ENCODE assay signal across 24 cellular contexts in genomic region chr10:28716748-28717147, GRCh38. TPM values are rescaled to one million over a fixed set of nuclear protein-coding genes. Genes with fewer than 3 reads are reported as not detected.
A peak's percentile ranks its signal among the peaks of the same experiment; 100 is the strongest.
DNase-seq lines count a peak whose midpoint lies in the region; ATAC-seq, FAIRE-seq and TF ChIP-seq lines count a peak whose summit lies in the region.
"Had no signal": no experiment of that assay in that cellular context is flagged by ENCODE, and none has a peak within 500 bp of the region (broad histone marks: within the 10 kb centered on the region; RNA-seq: fewer than 3 reads in every experiment).

No MANE protein-coding gene starts in this region.

- no peaks in the 10 kb centered on the region for H3K27me3 ChIP-seq in K562 (ENCODE audit: control insufficient read depth in 2 of 2, insufficient read depth in 2 of 2, low read length in 2 of 2)

- H3K4me2 ChIP-seq in K562 (ENCODE audit: insufficient read depth, low read length): no peak overlapping the region
- H3K4me2 ChIP-seq: BLaER1 treated with 17β-estradiol and CSF1 and Interleukin-3, amounts not matched to agents 10 nM and 100 nM had no signal

- H3K9me3 ChIP-seq in K562 (replicated peaks; ENCODE audit: control insufficient read depth, insufficient read depth, low read depth, low read length): no peaks in the 10 kb centered on the region
- H3K9me3 ChIP-seq: Caco-2 had no signal

- no peak for TF ChIP-seq POLR2A in K562 (conservative IDR thresholded peaks at IDR 0.05)

- no peak overlapping the region for H2AFZ ChIP-seq in K562 (ENCODE audit: low read depth, low read length)

- TF ChIP-seq CTCF in K562 (IDR thresholded peaks at IDR 0.05 in 2 of 3, conservative IDR thresholded peaks at IDR 0.05 in 1 of 3; ENCODE audit: insufficient read depth in 2 of 3, low read depth in 1 of 3, low read length in 3 of 3): no peak
- TF ChIP-seq CTCF in GM13976 (IDR thresholded peaks at IDR 0.05; ENCODE audit: borderline replicate concordance, control extremely low read depth, extremely low read depth, insufficient read depth, missing control alignments): no peak

- FAIRE-seq in K562 (lab: Jason Lieb, UNC): no peak
- FAIRE-seq: A204.1, D721Med, G401.6, GM12891, GM18507 had no signal

- no peak for TF ChIP-seq EP300 in K562 (IDR thresholded peaks at IDR 0.05; ENCODE audit: low read length)

- peak; percentile 18 for DNase-seq in EH (ENCODE audit: low read depth)
- peak; percentile 18 for DNase-seq in EL
- peak; percentile 18 for DNase-seq in RPMI7951 (ENCODE audit: low read depth)
- no peak for DNase-seq in K562 (ENCODE audit: extremely low read depth in 1 of 4, low spot score in 3 of 4)
- DNase-seq in activated CD4-positive, alpha-beta T cell treated with anti-CD3 and anti-CD28 coated beads, Interleukin-2, amount 50 U/mL, for 1 hour: no peak
- DNase-seq in GM13976 (ENCODE audit: low spot score): no peak
- DNase-seq in AG08395 (ENCODE audit: low spot score): no peak
- DNase-seq: 8988T; ACHN; AML-193; Caco-2; Calu3; CD4-positive, alpha-beta T cell; CD8-positive, alpha-beta T cell; DMS79 treated with DMSO at 0.1 percent for 48 hours; GF-D8 had no signal

- H3K4me3 ChIP-seq in K562: no peak overlapping the region
- H3K4me3 ChIP-seq: BLaER1 treated with 17β-estradiol and CSF1 and Interleukin-3, amounts not matched to agents 10 nM and 100 nM had no signal

- CTCF ChIA-PET in K562 (lab: Yijun Ruan, JAX; ENCODE audit: low intra/inter-chr PET ratio): no interaction called here

- H3K27ac ChIP-seq in K562 (ENCODE audit: extremely low read depth, low read depth, low read length): no peak overlapping the region
- H3K27ac ChIP-seq: BLaER1 treated with 17β-estradiol and CSF1 and Interleukin-3, amounts not matched to agents 10 nM and 100 nM; C4-2B had no signal

- H3K4me1 ChIP-seq in K562 (replicated peaks in 1 of 2; ENCODE audit: control insufficient read depth in 2 of 2, insufficient read depth in 2 of 2, low read length in 2 of 2): peaks cover 0 to 14% of the 10 kb centered on the region in 2 experiments; a peak in 3 of 5 replicates

- H3K36me3 ChIP-seq in K562 (ENCODE audit: control insufficient read depth, insufficient read depth, low read length): no peaks in the 10 kb centered on the region
- H3K36me3 ChIP-seq: BLaER1 treated with 17β-estradiol and CSF1 and Interleukin-3, amounts not matched to agents 10 nM and 100 nM had no signal

- WGBS in K562 (ENCODE audit: insufficient coverage, low coverage, missing lambda C conversion rate): 79% methylated on average over 1 of the region's 1 CpG

- TF ChIP-seq RAD21 in K562 (CRISPR knock-in tag; conservative IDR thresholded peaks at IDR 0.05 in 1 of 2, IDR thresholded peaks at IDR 0.05 in 1 of 2): no peak

- intact Hi-C loops in K562 (cut with micrococcal nuclease): no loop called here

- H3K79me2 ChIP-seq in K562 (ENCODE audit: control insufficient read depth, insufficient read depth, low read length): no peaks in the 10 kb centered on the region

- ATAC-seq in K562 (no peak), HG02798 (IDR thresholded peaks at IDR 0.05; ENCODE audit: poor library complexity, unreplicated experiment) (no peak)
- ATAC-seq: CD8-positive, alpha-beta T cell had no signal

- no peaks in the 10 kb centered on the region for H3K9me1 ChIP-seq in K562 (ENCODE audit: control insufficient read depth, insufficient read depth, low read length)

- in situ Hi-C loops in K562 (cut with MboI) (no loop called here), GM13976 (cut with MboI; ENCODE audit: low sequenced_read_pairs, unreplicated experiment) (no loop called here)

- no peak overlapping the region for H3K9ac ChIP-seq in K562 (ENCODE audit: insufficient read depth in 1 of 2, low read depth in 2 of 2, low read length in 2 of 2)
- H3K9ac ChIP-seq: BLaER1 treated with 17β-estradiol and CSF1 and Interleukin-3, amounts not matched to agents 10 nM and 100 nM had no signal

- H4K20me1 ChIP-seq in K562 (replicated peaks; ENCODE audit: control insufficient read depth, insufficient read depth, low read length): no peaks in the 10 kb centered on the region
- H4K20me1 ChIP-seq: BLaER1 treated with 17β-estradiol and CSF1 and Interleukin-3, amounts not matched to agents 10 nM and 100 nM had no signal

- POLR2A ChIA-PET in K562 (lab: Yijun Ruan, JAX): no interaction called here

- BruUV-seq in K562 (replicated peaks; lab: Mats Ljungman, UMichigan): no TSS peak

TF ChIP-seq in K562, 482 proteins besides CTCF, POLR2A, EP300 and RAD21:
- TF ChIP-seq NFE2 (IDR thresholded peaks at IDR 0.05; ENCODE audit: low read depth): 0 out of 2 replicates have a peak, but pooled peaks have one; percentile 33
- TF ChIP-seq ZBTB2 (IDR thresholded peaks at IDR 0.05): no peak

RNA-seq across cellular contexts. Expression of gene BAMBI, which starts 39.4 kb away (rescaled TPM):
- 39.1 and 44.6 TPM in 2 replicates for total RNA-seq in RPMI7951 (2014; rRNA removed; shearing (Covaris generic))
- 24.8 and 28.2 TPM in 2 replicates for total RNA-seq in K562 (2011; cell fraction: chromatin; rRNA removed; ENCODE audit: low replicate concordance)
- total RNA-seq in K562 (2011; cell fraction: nucleolus; rRNA removed): 17.6 and 25.8 TPM in 2 replicates
- 17.6 and 19.4 TPM in 2 replicates for total RNA-seq in K562 (2011; cell fraction: nucleoplasm; rRNA removed)
- total RNA-seq in K562 (2014; rRNA removed): 21.8 TPM in 2 replicates
- total RNA-seq in K562 (2014; rRNA removed; fragmentation: Illumina TruSeq; extraction: Trizol): 13.5 and 14.8 TPM in 2 replicates
- 18.9 and 19.2 TPM in 2 replicates for total RNA-seq in K562 (2015; rRNA removed; fragmentation: Illumina TruSeq; extraction: Trizol)
- total RNA-seq in K562 (2021): 18.7 and 20.1 TPM in 2 replicates
- polyA plus RNA-seq in K562 (2011; rRNA removed): 7.2 and 7.7 TPM in 2 replicates
- polyA plus RNA-seq in K562 (2011; cell fraction: cytosol; rRNA removed): 6.9 and 11.4 TPM in 2 replicates
- 21.3 and 26.7 TPM in 2 replicates for polyA plus RNA-seq in K562 (2011; cell fraction: nucleus; rRNA removed)
- 13.5 and 15.2 TPM in 2 replicates for polyA plus RNA-seq in K562 (2012)
- polyA plus RNA-seq in K562 (2014; fragmentation: Illumina TruSeq; extraction: Trizol): 10.9 and 11.6 TPM in 2 replicates
- polyA plus RNA-seq in K562 (2014; fragmentation: Nextera tagmentation; extraction: Ambion mirVana): 1 to 10 TPM; 2.0 to 2.9 TPM
- 13.2 and 13.6 TPM in 2 replicates for polyA plus RNA-seq in K562 (2014; rRNA removed)
- 6.0 and 6.4 TPM in 2 replicates for polyA minus RNA-seq in K562 (2011; rRNA and poly(A)+ RNA removed)
- polyA minus RNA-seq in K562 (2011; cell fraction: cytosol; rRNA and poly(A)+ RNA removed): 4.6 and 6.2 TPM in 2 replicates
- 9.3 and 13.3 TPM in 2 replicates for polyA minus RNA-seq in K562 (2011; cell fraction: nucleus; rRNA and poly(A)+ RNA removed)

Comparison
In these comparisons a context has a peak if more than half of its experiments do, and no peak if none do; other contexts are left out.
1. DNase-seq: peak in EH (single experiment), EL (single experiment) and RPMI7951 (single experiment); none in K562 (0 of 4), activated CD4-positive, alpha-beta T cell treated with anti-CD3 and anti-CD28 coated beads, Interleukin-2, amount 50 U/mL, for 1 hour (single experiment), GM13976 (single experiment) and AG08395 (single experiment).